17 cellular contexts compared by ENCODE assay signal in genomic region chr6:157991067-157991432, GRCh38. TPM values are rescaled to one million over a fixed set of nuclear protein-coding genes. Genes with fewer than 3 reads are reported as not detected.
A peak's percentile ranks its signal among the peaks of the same experiment; 100 is the strongest.
DNase-seq lines count a peak whose midpoint lies in the region; ATAC-seq and TF ChIP-seq lines count a peak whose summit lies in the region.
"Had no signal": no experiment of that assay in that cellular context is flagged by ENCODE, and none has a peak within 500 bp of the region (broad histone marks: within the 10 kb centered on the region; RNA-seq: fewer than 3 reads in every experiment).

No MANE protein-coding gene starts in this region.

- no peaks in the 10 kb centered on the region for H3K9me3 Mint-ChIP-seq in activated naive CD4-positive, alpha-beta T cell treated with anti-CD3 and anti-CD28 coated beads, Interleukin-2, amount 10 ng/mL, durations not matched to agents 7 days and 5 days
- no peaks in the 10 kb centered on the region for H3K9me3 Mint-ChIP-seq in T-cell
- H3K9me3 Mint-ChIP-seq in memory B cell, result peaks cover 1% of the 10 kb centered on the region

- intact Hi-C loops in thyroid gland (cut with DNase I), result no loop called here

- H3K27ac ChIP-seq in thyroid gland, result peak overlapping the region; percentile 44 to 81 (median 72)
- H3K27ac ChIP-seq: colonic mucosa had no signal

- no peaks in the 10 kb centered on the region for H3K27me3 ChIP-seq in thyroid gland
- H3K27me3 ChIP-seq: adrenal gland, colonic mucosa, heart right ventricle had no signal

- POLR2A ChIA-PET in T-cell (lab: Charles Lee), result interaction anchor here in 1 of 2 donors (0.6 kb wide), 1 partner anchor 9 kb away, joined by 7 read pairs; no protein-coding TSS in a partner anchor

- WGBS in thyroid gland, 2 donors, result 45 to 48% methylated on average over 11 of the region's 11 CpGs

- no peaks in the 10 kb centered on the region for H3K9me3 ChIP-seq in thyroid gland
- H3K9me3 ChIP-seq: adrenal gland, colonic mucosa, heart right ventricle had no signal

- peaks cover 20 to 46% of the 10 kb centered on the region in 2 donors for H3K4me1 ChIP-seq in thyroid gland

- no peak for TF ChIP-seq CTCF in thyroid gland (IDR thresholded peaks at IDR 0.05)

- DNase-seq in activated naive CD4-positive, alpha-beta T cell treated with anti-CD3 and anti-CD28 coated beads, Interleukin-2, amount 10 ng/mL, durations not matched to agents 7 days and 5 days, result no peak
- no peak for DNase-seq in activated naive CD4-positive, alpha-beta T cell treated with anti-CD3 and anti-CD28 coated beads, Interleukin-2, amount 50 U/mL, for 16 hours
- no peak for DNase-seq in T-cell
- no peak for DNase-seq in memory B cell (ENCODE audit: low spot score in 2 of 2)
- DNase-seq in thyroid gland, result peak; percentile 69 to 79
- DNase-seq: activated CD8-positive, alpha-beta memory T cell treated with anti-CD3 and anti-CD28 coated beads, Interleukin-2, amount 50 U/mL, for 4 hours; adrenal gland; colonic mucosa; heart right ventricle; MM.1S; NCI-H2107; NK-92 treated with Interleukin-12 subunit alpha and Interleukin-12 subunit beta, amount 100 ng/mL, for 24 hours; SIG-M5; stimulated activated naive CD4-positive, alpha-beta T cell treated with Interleukin-2 at 50 U/mL for 16 hours had no signal

- peaks cover 23% of the 10 kb centered on the region for H3K36me3 Mint-ChIP-seq in activated naive CD4-positive, alpha-beta T cell treated with anti-CD3 and anti-CD28 coated beads, Interleukin-2, amount 10 ng/mL, durations not matched to agents 7 days and 5 days
- peaks cover 3% of the 10 kb centered on the region for H3K36me3 Mint-ChIP-seq in T-cell
- peaks cover 2% of the 10 kb centered on the region for H3K36me3 Mint-ChIP-seq in memory B cell

- peak overlapping the region; percentile 66 for H3K27ac Mint-ChIP-seq in activated naive CD4-positive, alpha-beta T cell treated with anti-CD3 and anti-CD28 coated beads, Interleukin-2, amount 10 ng/mL, durations not matched to agents 7 days and 5 days
- H3K27ac Mint-ChIP-seq in T-cell (peak overlapping the region; percentile 94 to 96), memory B cell (peak overlapping the region; percentile 62)

- ATAC-seq in T-cell (replicated peaks in 1 of 4), result no peak
- ATAC-seq in memory B cell (ENCODE audit: low read depth), result no peak
- no peak for ATAC-seq in HG03432 (IDR thresholded peaks at IDR 0.05; ENCODE audit: unreplicated experiment)
- ATAC-seq in HG03159 (IDR thresholded peaks at IDR 0.05; ENCODE audit: unreplicated experiment), result no peak
- no peak for ATAC-seq in HG02588 (IDR thresholded peaks at IDR 0.05; ENCODE audit: unreplicated experiment)

- H3K36me3 ChIP-seq in thyroid gland, result no peaks in the 10 kb centered on the region
- H3K36me3 ChIP-seq: adrenal gland, colonic mucosa, heart right ventricle had no signal

- H3K4me1 Mint-ChIP-seq in activated naive CD4-positive, alpha-beta T cell treated with anti-CD3 and anti-CD28 coated beads, Interleukin-2, amount 10 ng/mL, durations not matched to agents 7 days and 5 days, result peaks cover 57% of the 10 kb centered on the region
- peaks cover 58 to 71% (median 67%) of the 10 kb centered on the region in 3 donors for H3K4me1 Mint-ChIP-seq in T-cell
- H3K4me1 Mint-ChIP-seq in memory B cell, result peaks cover 19% of the 10 kb centered on the region

- TF ChIP-seq POLR2A in thyroid gland (IDR thresholded peaks at IDR 0.05), result peak in 1 of 2 donors; percentile 27

- H3K27me3 Mint-ChIP-seq in activated naive CD4-positive, alpha-beta T cell treated with anti-CD3 and anti-CD28 coated beads, Interleukin-2, amount 10 ng/mL, durations not matched to agents 7 days and 5 days, result no peaks in the 10 kb centered on the region
- H3K27me3 Mint-ChIP-seq in T-cell (no peaks in the 10 kb centered on the region), memory B cell (no peaks in the 10 kb centered on the region)

- no peak overlapping the region for H3K4me3 Mint-ChIP-seq in activated naive CD4-positive, alpha-beta T cell treated with anti-CD3 and anti-CD28 coated beads, Interleukin-2, amount 10 ng/mL, durations not matched to agents 7 days and 5 days
- peak overlapping the region in 2 of 3 donors; percentile 75 to 82 for H3K4me3 Mint-ChIP-seq in T-cell
- H3K4me3 Mint-ChIP-seq in memory B cell, result peak overlapping the region; percentile 81

- CTCF ChIA-PET in activated naive CD4-positive, alpha-beta T cell treated with anti-CD3 and anti-CD28 coated beads, Interleukin-2, amount 10 ng/mL, durations not matched to agents 7 days and 5 days (lab: Charles Lee), result interaction anchor here (3.6 kb wide), 1 partner anchor 35 kb away, joined by 14 read pairs; no protein-coding TSS in a partner anchor
- CTCF ChIA-PET in T-cell (lab: Charles Lee), result no interaction called here

- no peak overlapping the region for H3K4me3 ChIP-seq in thyroid gland (replicated peaks in 1 of 3)
- H3K4me3 ChIP-seq: adrenal gland, colonic mucosa, heart right ventricle had no signal

RNA-seq across cellular contexts. Expression of gene SYNJ2, which starts 9.4 kb away (rescaled TPM):
- total RNA-seq in T-cell (10 to 100 TPM; 20.0 to 37.0 (median 22.3) TPM), thyroid gland (10 to 100 TPM; 11.3 to 22.7 (median 13.5) TPM)

Comparison
In these comparisons a context has a peak if more than half of its experiments do, and no peak if none do; other contexts are left out.
1. DNase-seq: peak in thyroid gland (2 of 2); none in activated naive CD4-positive, alpha-beta T cell treated with anti-CD3 and anti-CD28 coated beads, Interleukin-2, amount 10 ng/mL, durations not matched to agents 7 days and 5 days (single experiment), activated naive CD4-positive, alpha-beta T cell treated with anti-CD3 and anti-CD28 coated beads, Interleukin-2, amount 50 U/mL, for 16 hours (single experiment), T-cell (0 of 34) and memory B cell (0 of 2).
2. Peak in every context shown above with its lines, with median percentiles within 50 percentile points of each other: H3K27ac Mint-ChIP-seq.